8 cellular contexts compared by ENCODE assay signal in genomic region chr14:90381011-90381790, GRCh38. TPM values are rescaled to one million over a fixed set of nuclear protein-coding genes. Genes with fewer than 3 reads are reported as not detected.
A peak's percentile ranks its signal among the peaks of the same experiment; 100 is the strongest.
DNase-seq lines count a peak whose midpoint lies in the region; ATAC-seq, FAIRE-seq and TF ChIP-seq lines count a peak whose summit lies in the region.

No MANE protein-coding gene starts in this region.

- H3K4me2 ChIP-seq in HepG2 (ENCODE audit: low read depth, low read length), result peak overlapping the region; percentile 98

- ATAC-seq in HepG2, result no peak
- no peak for ATAC-seq in HG03108 (IDR thresholded peaks at IDR 0.05; ENCODE audit: unreplicated experiment)
- ATAC-seq in HG03460 (IDR thresholded peaks at IDR 0.05; ENCODE audit: unreplicated experiment), result no peak

- H4K20me1 ChIP-seq in HepG2 (ENCODE audit: insufficient read depth, low read length), result no peaks in the 10 kb centered on the region

- CTCF ChIA-PET in HepG2 (lab: Yijun Ruan, JAX; ENCODE audit: low intra/inter-chr PET ratio, low total read pairs), result no interaction called here

- no peak for TF ChIP-seq RAD21 in HepG2 (CRISPR knock-in tag; IDR thresholded peaks at IDR 0.05)

- no peak for FAIRE-seq in HepG2 (lab: Jason Lieb, UNC)

- in situ Hi-C loops in HepG2 (cut with HindIII; ENCODE audit: extremely low pct_ligation_motif_present, low pct_unique_long_range_greater_than_20kb), result no loop called here

- peak overlapping the region; percentile 96; the same call in 1 of the 2 replicates for H3K9ac ChIP-seq in HepG2 (ENCODE audit: insufficient read depth, low read depth, low read length)

- H3K27ac ChIP-seq in HepG2 (ENCODE audit: extremely low read length, insufficient read depth, low read length) (peak overlapping the region; percentile 96), testis (peak overlapping the region; percentile 99)

- H3K4me1 ChIP-seq in HepG2 (ENCODE audit: insufficient read depth, low read length), result peaks cover 27% of the 10 kb centered on the region
- peaks cover 30% of the 10 kb centered on the region for H3K4me1 ChIP-seq in testis

- H3K9me3 ChIP-seq in HepG2 (ENCODE audit: low read length), result no peaks in the 10 kb centered on the region
- H3K9me3 ChIP-seq in testis, result no peaks in the 10 kb centered on the region

- TF ChIP-seq EP300 in HepG2 (IDR thresholded peaks at IDR 0.05; ENCODE audit: low read depth in 2 of 2, low read length in 2 of 2), result no peak
- no peak for TF ChIP-seq EP300 in HepG2 (CRISPR knock-in tag; IDR thresholded peaks at IDR 0.05; ENCODE audit: borderline replicate concordance)

- POLR2A ChIA-PET in HepG2 (lab: Yijun Ruan, JAX), result interaction anchor here (1.3 to 8.4 kb wide), 5 partner anchors 12 to 32 kb away, joined by 3 to 105 read pairs (median 6); partner anchors contain the start of gene CALM1

- intact Hi-C loops in HepG2 (cut with micrococcal nuclease; ENCODE audit: unreplicated experiment), result no loop called here
- intact Hi-C loops in testis (cut with DNase I; ENCODE audit: low total_unique reads), result no loop called here

- 43% methylated on average over 8 of the region's 8 CpGs for WGBS in HepG2 (ENCODE audit: low lambda C conversion rate)
- 37 to 39% methylated on average over 8 of the region's 8 CpGs for WGBS in testis, 2 donors

- TF ChIP-seq CTCF in HepG2 (CRISPR knock-in tag; IDR thresholded peaks at IDR 0.05) (no peak), testis (IDR thresholded peaks at IDR 0.05) (no peak)

- H3K36me3 ChIP-seq in HepG2 (replicated peaks in 1 of 2; ENCODE audit: control insufficient read depth in 1 of 2, insufficient read depth in 2 of 2, low read length in 2 of 2) (no peaks in the 10 kb centered on the region), testis (ENCODE audit: low read depth, missing control alignments) (no peaks in the 10 kb centered on the region)

- TF ChIP-seq POLR2A in HepG2 (IDR thresholded peaks at IDR 0.05; ENCODE audit: insufficient read depth in 1 of 2, low read depth in 2 of 2, low read length in 2 of 2) (no peak), testis (IDR thresholded peaks at IDR 0.05) (no peak)

- no peak overlapping the region for H2AFZ ChIP-seq in HepG2 (ENCODE audit: low read length)

- DNase-seq in SHP77 (lab: John Stamatoyannopoulos, UW) (peak; percentile 39 to 59), SHP77 treated with DMSO at 0.1 percent for 48 hours (lab: John Stamatoyannopoulos, UW) (no peak), astrocyte of the hippocampus (ENCODE audit: low read depth, low spot score) (peak; percentile 34), HepG2 (ENCODE audit: low spot score) (peak; percentile 24), testis (peak; percentile 71), NK-92 (lab: John Stamatoyannopoulos, UW; ENCODE audit: unreplicated experiment) (no peak)

- BruUV-seq in HepG2 (replicated peaks; lab: Mats Ljungman, UMichigan), result no TSS peak

- H3K27me3 ChIP-seq in HepG2 (ENCODE audit: control insufficient read depth in 1 of 2, insufficient read depth in 2 of 2, low read length in 2 of 2) (no peaks in the 10 kb centered on the region; a peak in 1 of 5 replicates), testis (no peaks in the 10 kb centered on the region)

- H3K79me2 ChIP-seq in HepG2 (ENCODE audit: insufficient read depth, low read length), result no peaks in the 10 kb centered on the region

- H3K4me3 ChIP-seq in HepG2 (replicated peaks in 1 of 3; ENCODE audit: insufficient read depth in 1 of 3, low read depth in 2 of 3, low read length in 3 of 3), result peak overlapping the region; percentile 53 to 79 (median 71); a peak in 4 of 6 replicates
- H3K4me3 ChIP-seq in testis, result peak overlapping the region in 1 of 2 donors; percentile 79

TF ChIP-seq in HepG2, 621 proteins besides CTCF, POLR2A, EP300 and RAD21 (continues in another document):
- no peak for TF ChIP-seq ZNF431 (CRISPR knock-in tag; IDR thresholded peaks at IDR 0.05; ENCODE audit: borderline replicate concordance, low read depth)
- no peak for TF ChIP-seq KMT2B (CRISPR knock-in tag; IDR thresholded peaks at IDR 0.05)
- no peak for TF ChIP-seq ZNF547 (CRISPR knock-in tag; IDR thresholded peaks at IDR 0.05)
- no peak for TF ChIP-seq YEATS2 (CRISPR knock-in tag; IDR thresholded peaks at IDR 0.05; ENCODE audit: borderline replicate concordance)
- TF ChIP-seq NR2F2 (IDR thresholded peaks at IDR 0.05; ENCODE audit: borderline replicate concordance, low read depth), result no peak

RNA-seq across cellular contexts. Expression of gene CALM1, which starts 15.6 kb away (rescaled TPM):
- total RNA-seq in HepG2 (2016; rRNA removed; fragmentation: Illumina TruSeq; extraction: Trizol), result 238 and 346 TPM in 2 replicates
- 29.6 and 47.4 TPM in 2 replicates for total RNA-seq in HepG2 (2016; cell fraction: cytosol; rRNA removed; fragmentation: Illumina TruSeq; extraction: Trizol; ENCODE audit: low read depth)
- total RNA-seq in HepG2 (2016; cell fraction: insoluble cytoplasmic fraction; rRNA removed; fragmentation: Illumina TruSeq; extraction: Trizol), result 242 and 366 TPM in 2 replicates
- total RNA-seq in HepG2 (2016; cell fraction: membrane; rRNA removed; fragmentation: Illumina TruSeq; extraction: Trizol), result 98.2 and 111 TPM in 2 replicates
- 91.7 and 108 TPM in 2 replicates for total RNA-seq in HepG2 (2016; cell fraction: nucleus; rRNA removed; fragmentation: Illumina TruSeq; extraction: Trizol)
- 80.5 and 110 TPM in 2 replicates for polyA plus RNA-seq in HepG2 (2011; rRNA removed)
- 96.0 and 112 TPM in 2 replicates for polyA plus RNA-seq in HepG2 (2011; cell fraction: cytosol; rRNA removed)
- 50.1 and 52.3 TPM in 2 replicates for polyA plus RNA-seq in HepG2 (2011; cell fraction: nucleus; rRNA removed)
- polyA plus RNA-seq in HepG2 (2012), result 119 and 120 TPM in 2 replicates
- polyA plus RNA-seq in HepG2 (2016; cell fraction: cytosol; fragmentation: Illumina TruSeq; extraction: Trizol; ENCODE audit: low read depth), result 40.5 and 51.9 TPM in 2 replicates
- 366 and 395 TPM in 2 replicates for polyA plus RNA-seq in HepG2 (2016; cell fraction: insoluble cytoplasmic fraction; fragmentation: Illumina TruSeq; extraction: Trizol; ENCODE audit: low read depth)
- polyA plus RNA-seq in HepG2 (2016; cell fraction: membrane; fragmentation: Illumina TruSeq; extraction: Trizol; ENCODE audit: low read depth), result 92.6 and 101 TPM in 2 replicates
- polyA plus RNA-seq in HepG2 (2016; cell fraction: nucleus; fragmentation: Illumina TruSeq; extraction: Trizol; ENCODE audit: insufficient read depth, low read depth), result 160 and 164 TPM in 2 replicates
- polyA minus RNA-seq in HepG2 (2011; rRNA and poly(A)+ RNA removed; ENCODE audit: low replicate concordance), result 189 and 213 TPM in 2 replicates
- 93.2 and 109 TPM in 2 replicates for polyA minus RNA-seq in HepG2 (2011; cell fraction: cytosol; rRNA and poly(A)+ RNA removed)
- polyA minus RNA-seq in HepG2 (2011; cell fraction: nucleus; rRNA and poly(A)+ RNA removed), result 128 and 155 TPM in 2 replicates
- 100 to 1,000 TPM; 428 to 526 TPM for total RNA-seq in testis
- 379 TPM for polyA plus RNA-seq in testis (ENCODE audit: insufficient read depth, low read depth, low replicate concordance)

RNA-seq across cellular contexts. Expression of gene NRDE2, which starts 49.5 kb away (rescaled TPM):
- total RNA-seq in HepG2 (2016; rRNA removed; fragmentation: Illumina TruSeq; extraction: Trizol) (12.5 and 16.9 TPM in 2 replicates), testis (10 to 100 TPM; 31.3 to 34.8 TPM)
- 2.5 and 3.0 TPM in 2 replicates for total RNA-seq in HepG2 (2016; cell fraction: cytosol; rRNA removed; fragmentation: Illumina TruSeq; extraction: Trizol; ENCODE audit: low read depth)
- 14.5 and 15.2 TPM in 2 replicates for total RNA-seq in HepG2 (2016; cell fraction: insoluble cytoplasmic fraction; rRNA removed; fragmentation: Illumina TruSeq; extraction: Trizol)
- 3.4 and 3.9 TPM in 2 replicates for total RNA-seq in HepG2 (2016; cell fraction: membrane; rRNA removed; fragmentation: Illumina TruSeq; extraction: Trizol)
- total RNA-seq in HepG2 (2016; cell fraction: nucleus; rRNA removed; fragmentation: Illumina TruSeq; extraction: Trizol), result 19.1 and 19.5 TPM in 2 replicates
- polyA plus RNA-seq in HepG2 (2011; rRNA removed) (5.6 TPM in 2 replicates), testis (ENCODE audit: insufficient read depth, low read depth, low replicate concordance) (16.7 TPM)
- 4.7 and 5.4 TPM in 2 replicates for polyA plus RNA-seq in HepG2 (2011; cell fraction: cytosol; rRNA removed)
- polyA plus RNA-seq in HepG2 (2011; cell fraction: nucleus; rRNA removed), result 12.3 and 13.4 TPM in 2 replicates
- 5.2 and 6.2 TPM in 2 replicates for polyA plus RNA-seq in HepG2 (2012)
- polyA plus RNA-seq in HepG2 (2016; cell fraction: cytosol; fragmentation: Illumina TruSeq; extraction: Trizol; ENCODE audit: low read depth), result 0.38 and 0.41 TPM in 2 replicates
- 9.6 and 10.3 TPM in 2 replicates for polyA plus RNA-seq in HepG2 (2016; cell fraction: insoluble cytoplasmic fraction; fragmentation: Illumina TruSeq; extraction: Trizol; ENCODE audit: low read depth)
- polyA plus RNA-seq in HepG2 (2016; cell fraction: membrane; fragmentation: Illumina TruSeq; extraction: Trizol; ENCODE audit: low read depth), result 0.86 and 0.92 TPM in 2 replicates
- polyA plus RNA-seq in HepG2 (2016; cell fraction: nucleus; fragmentation: Illumina TruSeq; extraction: Trizol; ENCODE audit: insufficient read depth, low read depth), result 14.5 and 18.6 TPM in 2 replicates
- 9.4 and 26.4 TPM in 2 replicates for polyA minus RNA-seq in HepG2 (2011; rRNA and poly(A)+ RNA removed; ENCODE audit: low replicate concordance)
- polyA minus RNA-seq in HepG2 (2011; cell fraction: cytosol; rRNA and poly(A)+ RNA removed), result 3.1 and 3.3 TPM in 2 replicates
- polyA minus RNA-seq in HepG2 (2011; cell fraction: nucleus; rRNA and poly(A)+ RNA removed), result 24.8 and 25.6 TPM in 2 replicates

Comparison
In these comparisons a context has a peak if more than half of its experiments do, and no peak if none do; other contexts are left out.
1. DNase-seq: peak in SHP77 (2 of 2), astrocyte of the hippocampus (single experiment), HepG2 (single experiment) and testis (single experiment); none in SHP77 treated with DMSO at 0.1 percent for 48 hours (single experiment) and NK-92 (single experiment).